ENCODE assay signal across 8 cellular contexts in the genomic region with DNA sequence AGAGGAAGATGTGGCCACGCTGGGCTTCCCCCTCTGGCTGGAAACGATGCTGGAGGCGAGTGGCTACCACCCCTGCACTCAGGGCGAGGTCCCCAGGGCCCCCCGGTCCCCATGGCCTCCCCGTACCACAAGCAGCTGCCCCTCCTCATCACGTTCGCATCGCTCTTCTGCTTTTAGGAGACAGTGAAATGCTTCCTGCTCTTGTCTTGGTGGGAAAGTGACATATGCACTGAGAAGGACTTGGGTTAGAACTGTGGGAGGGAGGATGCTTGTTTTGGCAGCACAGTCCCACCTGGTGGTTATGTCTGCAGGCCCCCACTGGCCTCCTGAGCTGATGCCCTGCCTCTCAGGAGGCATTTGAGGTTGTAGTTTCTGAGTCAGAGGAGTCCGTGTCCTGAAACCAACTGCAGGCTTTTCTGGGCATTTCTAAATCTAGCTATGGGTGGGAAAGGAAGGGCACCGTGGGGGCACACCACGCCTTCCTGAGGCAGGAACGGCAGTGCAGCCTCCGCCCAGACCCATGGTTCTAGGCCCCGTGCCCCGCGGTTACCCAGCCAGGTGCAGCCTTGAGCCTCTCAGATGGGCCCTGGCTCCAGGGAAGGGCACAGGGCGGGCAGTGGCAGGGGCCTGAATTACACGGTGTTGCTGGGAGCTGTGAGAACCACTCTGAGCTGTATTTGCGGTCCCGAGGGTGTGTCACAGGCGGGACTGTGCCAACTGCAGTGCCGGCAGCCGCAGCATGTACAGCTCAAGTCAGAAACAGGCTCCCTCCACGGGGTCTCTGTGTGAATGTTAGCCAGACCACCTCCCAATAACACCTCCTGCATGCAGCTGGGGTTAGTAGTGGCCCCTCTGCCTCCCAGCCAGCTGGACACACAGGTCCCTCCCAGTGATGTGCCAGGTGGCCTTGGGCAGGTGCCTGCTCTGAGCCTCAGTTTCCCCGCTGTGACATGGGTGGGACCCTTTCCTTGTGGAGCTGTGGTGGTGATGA.
A peak's percentile ranks its signal among the peaks of the same experiment; 100 is the strongest.
DNase-seq lines count a peak whose midpoint lies in the region; ATAC-seq and TF ChIP-seq lines count a peak whose summit lies in the region.

No MANE protein-coding gene starts in this region.

- intact Hi-C loops in OCI-LY7 (cut with micrococcal nuclease; ENCODE audit: unreplicated experiment) (no loop called here), left colon (cut with DNase I, micrococcal nuclease) (no loop called here)

- ATAC-seq in HG02763 (IDR thresholded peaks at IDR 0.05; ENCODE audit: unreplicated experiment) (peak; percentile 58), left colon (peak; percentile 21)

- no TSS peak for BruUV-seq in OCI-LY7 (replicated peaks; lab: Mats Ljungman, UMichigan)

- no peak overlapping the region for H3K27ac ChIP-seq in OCI-LY7 (ENCODE audit: low read depth, low read length, poor library complexity, severe bottlenecking)

- H3K4me1 ChIP-seq in OCI-LY7 (ENCODE audit: insufficient read depth, low read length, poor library complexity, severe bottlenecking): no peaks in the 10 kb centered on the region

- CTCF ChIA-PET in OCI-LY7 (lab: Charles Lee; ENCODE audit: unreplicated experiment): interaction anchor here (0.6 kb wide), 1 partner anchor 23 kb away, joined by 3 read pairs; no protein-coding TSS in a partner anchor

- no peak overlapping the region for H3K4me3 ChIP-seq in OCI-LY7 (ENCODE audit: low read depth, low read length, poor library complexity, severe bottlenecking)

- H2AFZ ChIP-seq in OCI-LY7 (ENCODE audit: low read length): no peak overlapping the region

- no peak overlapping the region for H3K4me2 ChIP-seq in OCI-LY7 (ENCODE audit: low read length)

- DNase-seq in activated effector memory CD4-positive, alpha-beta T cell treated with anti-CD3 and anti-CD28 coated beads, Interleukin-2, amount 50 U/mL, for 16 hours: peak; percentile 60
- no peak for DNase-seq in activated effector memory CD4-positive, alpha-beta T cell treated with Interleukin-2 at 50 U/mL for 16 hours
- DNase-seq in OCI-LY7 (ENCODE audit: low spot score) (peak; percentile 17), left colon (peak; percentile 32 to 55), HK-2 (ENCODE audit: unreplicated experiment) (no peak), DMS 273 treated with DMSO at 0.1 percent for 48 hours (lab: John Stamatoyannopoulos, UW) (no peak), COR-L47 (lab: John Stamatoyannopoulos, UW) (no peak)

- no peaks in the 10 kb centered on the region for H3K79me2 ChIP-seq in OCI-LY7 (ENCODE audit: insufficient read depth, low read depth, low read length)

- no peaks in the 10 kb centered on the region for H3K36me3 ChIP-seq in OCI-LY7 (ENCODE audit: insufficient read depth, low read length)

- POLR2A ChIA-PET in OCI-LY7 (lab: Charles Lee): no interaction called here

- no peaks in the 10 kb centered on the region for H3K9me3 ChIP-seq in OCI-LY7 (ENCODE audit: low read length)

- TF ChIP-seq CTCF in OCI-LY7 (conservative IDR thresholded peaks at IDR 0.05; ENCODE audit: low read length): no peak

- no peaks in the 10 kb centered on the region for H3K9me2 ChIP-seq in OCI-LY7 (ENCODE audit: insufficient read depth, low read length)

- no peaks in the 10 kb centered on the region for H4K20me1 ChIP-seq in OCI-LY7 (ENCODE audit: insufficient read depth, low read length)

Comparison
In these comparisons a context has a peak if more than half of its experiments do, and no peak if none do; other contexts are left out.
1. DNase-seq: peak in activated effector memory CD4-positive, alpha-beta T cell treated with anti-CD3 and anti-CD28 coated beads, Interleukin-2, amount 50 U/mL, for 16 hours (single experiment), OCI-LY7 (single experiment) and left colon (2 of 2); none in activated effector memory CD4-positive, alpha-beta T cell treated with Interleukin-2 at 50 U/mL for 16 hours (single experiment), HK-2 (single experiment), DMS 273 treated with DMSO at 0.1 percent for 48 hours (single experiment) and COR-L47 (single experiment).